Comparison of ENCODE assay signal across 1 cellular context in the genomic region with DNA sequence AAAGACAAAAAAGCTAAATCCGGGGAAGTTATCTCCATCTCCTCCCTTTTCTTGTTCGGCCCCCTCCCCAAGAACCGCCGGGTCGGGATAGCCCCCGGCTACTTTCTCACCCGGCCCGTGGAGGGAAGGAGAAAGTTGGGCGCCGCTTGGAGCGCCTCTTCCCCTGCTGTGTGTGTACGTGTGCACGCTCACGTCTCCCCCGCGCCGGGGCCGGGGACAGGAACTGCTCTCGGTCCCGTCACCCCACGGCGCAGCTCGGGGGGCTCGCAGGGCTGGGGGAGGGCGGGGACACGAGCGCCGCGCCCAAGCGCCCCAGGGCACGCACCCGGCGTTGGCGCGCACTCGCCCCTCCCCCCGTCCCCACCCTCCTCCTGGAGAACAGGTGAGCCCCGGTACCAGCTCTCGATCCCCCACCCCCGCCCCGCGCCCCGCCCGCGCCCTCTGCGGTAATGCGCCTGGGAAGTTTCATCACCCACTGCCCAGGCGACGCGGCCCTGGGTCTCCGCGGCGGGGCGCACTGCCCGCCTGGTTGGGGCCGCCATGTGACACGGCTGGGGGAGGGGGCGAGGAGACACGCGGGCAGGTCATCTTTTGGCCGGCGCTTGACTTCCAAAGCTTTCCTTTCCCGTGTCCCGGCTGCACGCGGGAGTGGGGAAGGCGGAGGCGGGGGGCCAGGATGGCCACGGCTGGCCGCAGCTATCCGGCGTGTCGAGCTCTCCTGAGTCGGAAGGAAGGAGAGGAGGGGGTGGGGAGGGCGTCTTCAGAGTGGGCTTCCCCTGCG.
TF ChIP-seq lines count a peak whose summit lies in the region.

No MANE protein-coding gene starts in this region.

TF ChIP-seq in neural cell, 6 proteins besides CTCF, POLR2A, EP300 and RAD21 (continued from another document):
- TF ChIP-seq SMC3 (conservative IDR thresholded peaks at IDR 0.05; ENCODE audit: poor library complexity), result no peak
